ENCODE assay signal across 24 cellular contexts in the genomic region with DNA sequence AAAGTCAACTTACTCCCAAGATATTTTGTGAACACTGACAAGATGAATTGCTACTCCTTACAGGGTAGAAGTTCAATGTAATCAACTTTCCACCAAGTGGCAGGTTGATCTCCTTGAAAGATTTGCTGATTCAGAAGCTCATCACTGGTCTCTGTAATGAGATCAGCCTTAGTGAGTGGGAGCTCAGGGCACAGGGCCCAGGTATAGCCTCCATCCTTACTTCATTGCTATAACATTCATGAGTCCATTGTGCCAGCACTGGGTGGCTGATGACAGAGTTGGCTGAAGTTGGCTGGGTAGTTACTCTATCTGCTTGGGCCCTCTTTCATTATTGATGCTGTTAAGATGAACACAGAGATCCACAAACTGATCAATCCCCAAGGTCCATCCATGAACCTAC.
"Had no signal": no experiment of that assay in that cellular context is flagged by ENCODE, and none has a peak within 500 bp of the region (broad histone marks: within the 10 kb centered on the region; RNA-seq: fewer than 3 reads in every experiment).

No MANE protein-coding gene starts in this region.

- H3K36me3 Mint-ChIP-seq: immature natural killer cell; naive thymus-derived CD8-positive, alpha-beta T cell; stimulated activated memory B cell treated with anti-CD40 and anti-IgM and Interleukin-4, amounts not matched to agents 10 μg/mL and 1 μg/mL and 100 μg/mL, for 72 hours had no signal

- H3K36me3 ChIP-seq: esophagus muscularis mucosa, neutrophil, right lobe of liver, spleen, tibial nerve, upper lobe of right lung had no signal

- H3K27me3 ChIP-seq: esophagus muscularis mucosa, foreskin keratinocyte, right lobe of liver, tibial nerve, upper lobe of right lung had no signal

- H3K4me3 ChIP-seq: dorsolateral prefrontal cortex, esophagus muscularis mucosa, lung, psoas muscle, right lobe of liver, spleen, tibial nerve, upper lobe of right lung had no signal

- H3K27me3 Mint-ChIP-seq: stimulated activated memory B cell treated with anti-CD40 and anti-IgM and Interleukin-4, amounts not matched to agents 10 μg/mL and 1 μg/mL and 100 μg/mL, for 72 hours had no signal

- DNase-seq: cortex of kidney; dorsolateral prefrontal cortex; effector memory CD4-positive, alpha-beta T cell; foreskin keratinocyte; immature natural killer cell; left cardiac atrium; left ventricle myocardium superior; mesendoderm; naive thymus-derived CD8-positive, alpha-beta T cell; psoas muscle; retina; right lobe of liver; spleen; stimulated activated CD4-positive, alpha-beta T cell treated with anti-CD3 and anti-CD28 coated beads, Interleukin-15, amount 100 ng/mL, for 24 hours; stimulated activated CD4-positive, alpha-beta T cell treated with anti-CD3 and anti-CD28 coated beads, Interleukin-1b, Interleukin-23, amount 100 ng/mL, for 48 hours; stimulated activated CD4-positive, alpha-beta T cell treated with anti-CD3 and anti-CD28 coated beads, Interleukin-4, amount 100 ng/mL, for 24 hours; upper lobe of right lung had no signal

- H3K4me1 ChIP-seq: right lobe of liver, upper lobe of right lung had no signal

- ATAC-seq: foreskin keratinocyte; left cardiac atrium; left ventricle myocardium superior; naive thymus-derived CD8-positive, alpha-beta T cell; psoas muscle; right lobe of liver; stimulated activated memory B cell treated with anti-CD40 and anti-IgM and Interleukin-4, amounts not matched to agents 10 μg/mL and 1 μg/mL and 100 μg/mL, for 72 hours; upper lobe of right lung had no signal

- H3K27ac ChIP-seq: dorsolateral prefrontal cortex, epithelial cell of prostate, esophagus muscularis mucosa, foreskin keratinocyte, neutrophil, psoas muscle, right lobe of liver, spleen, tibial nerve, upper lobe of right lung had no signal

- H3K9me3 ChIP-seq: esophagus muscularis mucosa, neutrophil, psoas muscle, right lobe of liver, spleen, tibial nerve, upper lobe of right lung had no signal

- H3K27ac Mint-ChIP-seq: immature natural killer cell; stimulated activated memory B cell treated with anti-CD40 and anti-IgM and Interleukin-4, amounts not matched to agents 10 μg/mL and 1 μg/mL and 100 μg/mL, for 72 hours; stimulated activated naive CD8-positive, alpha-beta T cell treated with anti-CD3 and anti-CD28 coated beads, Interleukin-15, Interleukin-2, amounts not matched to agents 100 ng/mL and 50 ng/mL, for 24 hours had no signal

- H3K4me3 Mint-ChIP-seq: immature natural killer cell; naive thymus-derived CD8-positive, alpha-beta T cell; stimulated activated memory B cell treated with anti-CD40 and anti-IgM and Interleukin-4, amounts not matched to agents 10 μg/mL and 1 μg/mL and 100 μg/mL, for 72 hours; stimulated activated naive CD8-positive, alpha-beta T cell treated with anti-CD3 and anti-CD28 coated beads, Interleukin-15, Interleukin-2, amounts not matched to agents 100 ng/mL and 50 ng/mL, for 24 hours had no signal
